In the genomic region with DNA sequence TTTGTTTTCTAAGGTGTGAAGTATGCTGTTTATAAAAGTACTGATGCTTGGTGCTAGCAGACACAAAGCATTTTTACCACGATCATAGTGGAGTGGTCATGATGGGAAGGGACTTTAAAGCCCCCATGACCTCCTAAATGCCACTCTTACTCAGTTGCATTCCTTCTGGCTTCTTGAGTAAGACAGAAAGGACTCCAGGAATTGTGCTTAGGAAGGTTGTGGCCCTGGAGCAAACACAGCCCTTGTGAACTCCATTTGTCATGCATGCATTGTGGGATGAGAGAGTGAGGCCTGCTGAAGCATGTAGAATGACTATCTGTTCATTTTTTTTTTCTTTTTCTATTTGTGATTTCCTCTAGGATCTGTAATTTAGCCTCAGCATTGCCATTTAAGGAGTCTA, we compare ENCODE assay signal across 19 cellular contexts. TPM values are rescaled to one million over a fixed set of nuclear protein-coding genes. Genes with fewer than 3 reads are reported as not detected.
DNase-seq lines count a peak whose midpoint lies in the region; ATAC-seq, FAIRE-seq and TF ChIP-seq lines count a peak whose summit lies in the region.
"Had no signal": no experiment of that assay in that cellular context is flagged by ENCODE, and none has a peak within 500 bp of the region (broad histone marks: within the 10 kb centered on the region; RNA-seq: fewer than 3 reads in every experiment).

No MANE protein-coding gene starts in this region.

- no peaks in the 10 kb centered on the region for H3K79me2 ChIP-seq in neural progenitor cell (ENCODE audit: low read depth)

- no peak for ATAC-seq in left ventricle myocardium superior
- ATAC-seq: effector memory CD8-positive, alpha-beta T cell; pancreas; stimulated activated naive CD8-positive, alpha-beta T cell treated with anti-CD3 and anti-CD28 coated beads, Interleukin-15, Interleukin-2, amounts not matched to agents 100 U/mL and 50 U/mL, for 24 hours had no signal

- peak; percentile 68 for FAIRE-seq in RCC 7860 (lab: Jason Lieb, UNC)
- FAIRE-seq: pancreas, urothelium cell line had no signal

- POLR2A ChIA-PET in RWPE1 (lab: Yijun Ruan, JAX; ENCODE audit: low non-redundant PET) = no interaction called here

- H3K27ac Mint-ChIP-seq in neural progenitor cell = no peak overlapping the region
- no peak overlapping the region for H3K27ac Mint-ChIP-seq in CD14-positive monocyte
- H3K27ac Mint-ChIP-seq: B cell; effector memory CD8-positive, alpha-beta T cell had no signal

- H3K9me3 Mint-ChIP-seq in neural progenitor cell = no peaks in the 10 kb centered on the region
- H3K9me3 Mint-ChIP-seq in CD14-positive monocyte = peaks cover 0 to 8% (median 3%) of the 10 kb centered on the region in 7 donors
- H3K9me3 Mint-ChIP-seq: effector memory CD8-positive, alpha-beta T cell had no signal

- H3K4me3 ChIP-seq in fibroblast of mammary gland (ENCODE audit: control insufficient read depth, low read depth, low read length) = no peak overlapping the region
- H3K4me3 ChIP-seq in neural progenitor cell = no peak overlapping the region
- H3K4me3 ChIP-seq: MG63, pancreas, SK-N-MC had no signal

- no peaks in the 10 kb centered on the region for H3K9me3 ChIP-seq in neural progenitor cell (ENCODE audit: low read depth)
- H3K9me3 ChIP-seq: MG63, pancreas had no signal

- CTCF ChIA-PET in RWPE1 (lab: Yijun Ruan, JAX) = no interaction called here

- no peaks in the 10 kb centered on the region for H3K4me1 Mint-ChIP-seq in neural progenitor cell
- H3K4me1 Mint-ChIP-seq in CD14-positive monocyte = peaks cover 18% of the 10 kb centered on the region
- H3K4me1 Mint-ChIP-seq: B cell had no signal

- no peaks in the 10 kb centered on the region for H3K36me3 Mint-ChIP-seq in neural progenitor cell
- H3K36me3 Mint-ChIP-seq in CD14-positive monocyte = peaks cover 0 to 1% of the 10 kb centered on the region in 2 donors

- H3K27me3 Mint-ChIP-seq in neural progenitor cell (ENCODE audit: insufficient read depth, low read depth) = no peaks in the 10 kb centered on the region
- H3K27me3 Mint-ChIP-seq in CD14-positive monocyte (ENCODE audit: low read depth in 3 of 3) = peaks cover 0 to 5% (median 2%) of the 10 kb centered on the region in 3 donors

- in situ Hi-C loops in Caki2 (cut with HindIII; ENCODE audit: low pct_unique_long_range_greater_than_20kb, low sequenced_read_pairs) (no loop called here), KBM-7 (cut with MboI; ENCODE audit: low pct_unique_long_range_greater_than_20kb, low sequenced_read_pairs) (no loop called here)

- H3F3A ChIP-seq in neural progenitor cell (ENCODE audit: low read depth) = no peaks in the 10 kb centered on the region

- intact Hi-C loops in left ventricle myocardium superior (cut with micrococcal nuclease) = no loop called here
- intact Hi-C loops in CD14-positive monocyte (cut with micrococcal nuclease) = no loop called here

- H3K27ac ChIP-seq in neural progenitor cell (no peak overlapping the region), RWPE1 (no peak overlapping the region)
- H3K27ac ChIP-seq: pancreas, SK-N-MC had no signal

- H3K4me2 ChIP-seq in neural progenitor cell = no peak overlapping the region

- DNase-seq in Caki2 (ENCODE audit: low read depth) (peak; percentile 51), RCC 7860 (ENCODE audit: low spot score) (peak; percentile 69), fibroblast of mammary gland (ENCODE audit: low read depth) (peak; percentile 30), neural progenitor cell (ENCODE audit: low spot score) (no peak), KBM-7 (no peak), left ventricle myocardium superior (no peak), RWPE1 (ENCODE audit: low spot score) (no peak), CD14-positive monocyte (ENCODE audit: low spot score) (no peak)
- DNase-seq: activated naive CD4-positive, alpha-beta T cell treated with anti-CD3 and anti-CD28 coated beads, Interleukin-2, amount 50 U/mL, for 16 hours; effector memory CD8-positive, alpha-beta T cell; MG63; NCI-H1930; NCI-H524 treated with DMSO at 0.1 percent for 48 hours; pancreas; stimulated activated naive CD8-positive, alpha-beta T cell treated with anti-CD3 and anti-CD28 coated beads, Interleukin-15, Interleukin-2, amounts not matched to agents 100 U/mL and 50 U/mL, for 24 hours had no signal

- H3K4me3 Mint-ChIP-seq in neural progenitor cell (no peak overlapping the region), CD14-positive monocyte (no peak overlapping the region)
- H3K4me3 Mint-ChIP-seq: B cell; effector memory CD8-positive, alpha-beta T cell had no signal

- no peaks in the 10 kb centered on the region for H3K36me3 ChIP-seq in neural progenitor cell
- H3K36me3 ChIP-seq: MG63, pancreas had no signal

- no peak for TF ChIP-seq CTCF in fibroblast of mammary gland (conservative IDR thresholded peaks at IDR 0.05; ENCODE audit: control insufficient read depth, insufficient read depth, low read depth, low read length)
- no peak for TF ChIP-seq CTCF in neural progenitor cell (IDR thresholded peaks at IDR 0.05)
- no peak for TF ChIP-seq CTCF in RWPE1 (conservative IDR thresholded peaks at IDR 0.05; ENCODE audit: low read depth)
- TF ChIP-seq CTCF in CD14-positive monocyte (IDR thresholded peaks at IDR 0.05) = no peak

- no peaks in the 10 kb centered on the region for H3K4me1 ChIP-seq in neural progenitor cell
- H3K4me1 ChIP-seq: pancreas had no signal

- H2AFZ ChIP-seq in neural progenitor cell (replicated peaks) = peak overlapping the region; percentile 64

- no peak overlapping the region for H3K9ac ChIP-seq in neural progenitor cell

- H4K20me1 ChIP-seq in neural progenitor cell (ENCODE audit: low read depth) = no peaks in the 10 kb centered on the region

- H3K27me3 ChIP-seq in neural progenitor cell = no peaks in the 10 kb centered on the region
- H3K27me3 ChIP-seq: MG63, pancreas had no signal

RNA-seq across cellular contexts. Expression of a gene that starts 34.2 kb away (rescaled TPM):
- total RNA-seq in Caki2 (2014; rRNA removed; shearing (Covaris generic); ENCODE audit: low replicate concordance) = 27.7 and 28.7 TPM in 2 replicates
- total RNA-seq in neural progenitor cell (ENCODE audit: low replicate concordance) (1.5 and 1.8 TPM in 2 replicates), left ventricle myocardium superior (0.42 TPM)
- polyA plus RNA-seq in CD14-positive monocyte = under 1 TPM; 0.34 to 0.72 TPM
- total RNA-seq: B cell, OCI-LY7 had no signal

Comparison
In these comparisons a context has a peak if more than half of its experiments do, and no peak if none do; other contexts are left out.
1. DNase-seq: peak in Caki2 (single experiment), RCC 7860 (single experiment) and fibroblast of mammary gland (single experiment); none in neural progenitor cell (single experiment), KBM-7 (single experiment), left ventricle myocardium superior (single experiment), RWPE1 (single experiment) and CD14-positive monocyte (single experiment).
2. RNA of a gene that starts 34.2 kb away (total RNA-seq): 27.7 to 28.7 TPM in Caki2; 1.5 to 1.8 TPM in neural progenitor cell and 0.42 TPM in left ventricle myocardium superior (single experiment); every median in the first group is over 10 times any median in the second.